ENCODE assay signal across 8 cellular contexts in genomic region chr12:47949441-47950341, GRCh38. TPM values are rescaled to one million over a fixed set of nuclear protein-coding genes. Genes with fewer than 3 reads are reported as not detected.
A peak's percentile ranks its signal among the peaks of the same experiment; 100 is the strongest.
DNase-seq lines count a peak whose midpoint lies in the region; ATAC-seq and TF ChIP-seq lines count a peak whose summit lies in the region.

No MANE protein-coding gene starts in this region.

- H3K36me3 ChIP-seq in Caco-2 (ENCODE audit: control insufficient read depth, insufficient read depth, low read length) (no peaks in the 10 kb centered on the region), right lobe of liver (no peaks in the 10 kb centered on the region)

- H3K4me1 ChIP-seq in Caco-2 (peaks cover 24% of the 10 kb centered on the region), right lobe of liver (peaks cover 0 to 18% (median 5%) of the 10 kb centered on the region in 4 donors)

- POLR2A ChIA-PET in Caco-2 (lab: Charles Lee) = interaction anchor here (0.6 to 1.3 kb wide), 3 partner anchors 41 to 50 kb away, joined by 3 to 24 read pairs (median 5); partner anchors contain the start of gene VDR
- POLR2A ChIA-PET in HEK293T (lab: Yijun Ruan, JAX) = interaction anchor here (0.9 to 1.0 kb wide), 2 partner anchors 45 to 49 kb away, joined by 3 to 5 read pairs; partner anchors contain the start of gene VDR

- intact Hi-C loops in Caco-2 (cut with micrococcal nuclease; ENCODE audit: unreplicated experiment) (loop anchor here (1.0 kb wide), 4 partner anchors 14 to 79 kb away; partner anchors contain the start of gene TMEM106C), right lobe of liver (cut with DNase I) (no loop called here)

- TF ChIP-seq POLR2A in right lobe of liver (IDR thresholded peaks at IDR 0.05) = no peak

- 16% methylated on average over 22 of the region's 32 CpGs for WGBS in right lobe of liver (ENCODE audit: insufficient coverage, low coverage, low lambda C conversion rate, missing lambda C conversion rate)

- no peaks in the 10 kb centered on the region for H3K9me3 Mint-ChIP-seq in Caco-2 (ENCODE audit: unreplicated experiment)
- H3K9me3 Mint-ChIP-seq in stimulated activated effector memory CD8-positive, alpha-beta T cell treated with anti-CD3 and anti-CD28 coated beads, Interleukin-12 subunit alpha, Interleukin-12 subunit beta, amount 100 ng/mL, for 72 hours = no peaks in the 10 kb centered on the region

- no peaks in the 10 kb centered on the region for H3K27me3 ChIP-seq in Caco-2 (replicated peaks; ENCODE audit: control insufficient read depth, insufficient read depth, low read length)
- H3K27me3 ChIP-seq in right lobe of liver = no peaks in the 10 kb centered on the region

- peaks cover 4% of the 10 kb centered on the region for H3K36me3 Mint-ChIP-seq in Caco-2 (ENCODE audit: insufficient read depth, unreplicated experiment)
- H3K36me3 Mint-ChIP-seq in stimulated activated effector memory CD8-positive, alpha-beta T cell treated with anti-CD3 and anti-CD28 coated beads, Interleukin-12 subunit alpha, Interleukin-12 subunit beta, amount 100 ng/mL, for 72 hours = no peaks in the 10 kb centered on the region

- peak; percentile 86 to 94 for DNase-seq in Caco-2
- peak; percentile 90 for DNase-seq in HEK293T (ENCODE audit: extremely low spot score)
- DNase-seq in NCI-H460 (ENCODE audit: extremely low read depth, low read depth) = peak; percentile 69
- DNase-seq in activated CD4-positive, alpha-beta T cell treated with anti-CD3 and anti-CD28 coated beads for 1 hour = peak; percentile 17
- peak; percentile 92 for DNase-seq in ecto neural progenitor cell (ENCODE audit: low spot score)
- DNase-seq in right lobe of liver = peak; percentile 73 to 88 (median 74)
- DNase-seq in stimulated activated effector memory CD8-positive, alpha-beta T cell treated with anti-CD3 and anti-CD28 coated beads, Interleukin-12 subunit alpha, Interleukin-12 subunit beta, amount 100 ng/mL, for 72 hours (ENCODE audit: low spot score in 2 of 2) = peak; percentile 38 to 70

- peaks cover 40% of the 10 kb centered on the region for H3K4me1 Mint-ChIP-seq in Caco-2 (ENCODE audit: low read depth, unreplicated experiment)
- peaks cover 9% of the 10 kb centered on the region for H3K4me1 Mint-ChIP-seq in stimulated activated effector memory CD8-positive, alpha-beta T cell treated with anti-CD3 and anti-CD28 coated beads, Interleukin-12 subunit alpha, Interleukin-12 subunit beta, amount 100 ng/mL, for 72 hours

- H3K9me3 ChIP-seq in Caco-2 (no peaks in the 10 kb centered on the region), right lobe of liver (no peaks in the 10 kb centered on the region)

- H3K4me3 ChIP-seq in Caco-2 (ENCODE audit: low read depth, low read length) (no peak overlapping the region), right lobe of liver (no peak overlapping the region)

- H3K27ac Mint-ChIP-seq in Caco-2 (ENCODE audit: unreplicated experiment) = no peak overlapping the region
- peak overlapping the region; percentile 64 for H3K27ac Mint-ChIP-seq in stimulated activated effector memory CD8-positive, alpha-beta T cell treated with anti-CD3 and anti-CD28 coated beads, Interleukin-12 subunit alpha, Interleukin-12 subunit beta, amount 100 ng/mL, for 72 hours

- TF ChIP-seq CTCF in Caco-2 (IDR thresholded peaks at IDR 0.05; ENCODE audit: insufficient read depth in 1 of 2, low read depth in 1 of 2, low read length in 1 of 2, severe bottlenecking in 1 of 2, unreplicated experiment in 1 of 2) (peak; percentile 94 to 97), right lobe of liver (IDR thresholded peaks at IDR 0.05) (peak; percentile 69 to 88 (median 82))

- no peak overlapping the region for H3K27ac ChIP-seq in right lobe of liver

- no peaks in the 10 kb centered on the region for H3K27me3 Mint-ChIP-seq in Caco-2 (ENCODE audit: insufficient read depth, unreplicated experiment)

- peak; percentile 90 to 93 (median 90) for ATAC-seq in right lobe of liver
- peak; percentile 72 for ATAC-seq in stimulated activated effector memory CD8-positive, alpha-beta T cell treated with anti-CD3 and anti-CD28 coated beads, Interleukin-12 subunit alpha, Interleukin-12 subunit beta, amount 100 ng/mL, for 72 hours
- no peak for ATAC-seq in GM18502 (IDR thresholded peaks at IDR 0.05; ENCODE audit: poor library complexity, unreplicated experiment)

- BruUV-seq in Caco-2 (replicated peaks; lab: Mats Ljungman, UMichigan) = no TSS peak

- no peak overlapping the region for H3K4me3 Mint-ChIP-seq in Caco-2 (ENCODE audit: unreplicated experiment)
- no peak overlapping the region for H3K4me3 Mint-ChIP-seq in stimulated activated effector memory CD8-positive, alpha-beta T cell treated with anti-CD3 and anti-CD28 coated beads, Interleukin-12 subunit alpha, Interleukin-12 subunit beta, amount 100 ng/mL, for 72 hours

- CTCF ChIA-PET in Caco-2 (lab: Charles Lee) (interaction anchor here (0.6 to 7.7 kb wide), 22 partner anchors 11 to 205 kb away, joined by 3 to 187 read pairs (median 4); partner anchors contain the start of genes TMEM106C and VDR), HEK293T (lab: Yijun Ruan, JAX) (interaction anchor here (0.6 to 2.3 kb wide), 14 partner anchors 8 to 1646 kb away, joined by 3 to 10 read pairs (median 4); partner anchors contain the start of genes TMEM106C and VDR)

TF ChIP-seq in HEK293T, 16 proteins besides CTCF, POLR2A, EP300 and RAD21:
- TF ChIP-seq L3MBTL2 (conservative IDR thresholded peaks at IDR 0.05) = no peak
- no peak for TF ChIP-seq SUZ12 (IDR thresholded peaks at IDR 0.05)
- no peak for TF ChIP-seq FOXA1 (IDR thresholded peaks at IDR 0.05)
- no peak for TF ChIP-seq ZNF384 (IDR thresholded peaks at IDR 0.05)
- no peak for TF ChIP-seq PKNOX1 (IDR thresholded peaks at IDR 0.05)
- TF ChIP-seq FOXK2 (IDR thresholded peaks at IDR 0.05) = no peak
- TF ChIP-seq SP1 (IDR thresholded peaks at IDR 0.05) = no peak
- no peak for TF ChIP-seq ELF4 (IDR thresholded peaks at IDR 0.05)
- no peak for TF ChIP-seq TARDBP (IDR thresholded peaks at IDR 0.05)
- TF ChIP-seq NFRKB (IDR thresholded peaks at IDR 0.05) = no peak
- no peak for TF ChIP-seq FOXM1 (IDR thresholded peaks at IDR 0.05; ENCODE audit: borderline replicate concordance)
- TF ChIP-seq CTBP1 (IDR thresholded peaks at IDR 0.05; ENCODE audit: borderline replicate concordance) = no peak
- no peak for TF ChIP-seq HDGF (IDR thresholded peaks at IDR 0.05; ENCODE audit: borderline replicate concordance)
- no peak for TF ChIP-seq LEF1 (IDR thresholded peaks at IDR 0.05; ENCODE audit: borderline replicate concordance)
- TF ChIP-seq ARNT (IDR thresholded peaks at IDR 0.05) = no peak
- TF ChIP-seq BHLHE40 (IDR thresholded peaks at IDR 0.05; ENCODE audit: borderline replicate concordance) = no peak
TF ChIP-seq in HEK293T: peak in this region for 0.

RNA-seq across cellular contexts. Expression of gene TMEM106C, which starts 13.7 kb away (rescaled TPM):
- 247 and 281 TPM in 2 replicates for total RNA-seq in Caco-2 (2022)
- 191 and 195 TPM in 2 replicates for total RNA-seq in NCI-H460 (2014; rRNA removed; shearing (Covaris generic))
- 314 and 320 TPM in 2 replicates for polyA plus RNA-seq in NCI-H460 (2014; cell fraction: nucleus; rRNA removed)
- 10 to 100 TPM; 13.8 to 55.6 (median 34.7) TPM for total RNA-seq in right lobe of liver

RNA-seq across cellular contexts. Expression of gene VDR, which starts 44.9 kb away (rescaled TPM):
- 13.6 and 15.4 TPM in 2 replicates for total RNA-seq in Caco-2 (2022)
- total RNA-seq in NCI-H460 (2014; rRNA removed; shearing (Covaris generic)) = 2.4 TPM in 2 replicates
- polyA plus RNA-seq in NCI-H460 (2014; cell fraction: nucleus; rRNA removed) = 2.7 and 2.9 TPM in 2 replicates
- 1 to 10 TPM in 1 of 6 experiments, under 1 TPM in 5; 0.18 to 1.2 (median 0.39) TPM for total RNA-seq in right lobe of liver

RNA-seq across cellular contexts. Expression of gene COL2A1, which starts 54.6 kb away (rescaled TPM):
- total RNA-seq in Caco-2 (2022) (200 and 201 TPM in 2 replicates), right lobe of liver (not detected)
- 4.0 and 4.8 TPM in 2 replicates for total RNA-seq in NCI-H460 (2014; rRNA removed; shearing (Covaris generic))
- 4.9 and 5.8 TPM in 2 replicates for polyA plus RNA-seq in NCI-H460 (2014; cell fraction: nucleus; rRNA removed)

Comparison
In these comparisons a context has a peak if more than half of its experiments do, and no peak if none do; other contexts are left out.
1. DNase-seq: peak in every context shown above with its lines; median percentile 92 in ecto neural progenitor cell; 90 in Caco-2; 90 in HEK293T; 74 in right lobe of liver; 69 in NCI-H460; 54 in stimulated activated effector memory CD8-positive, alpha-beta T cell treated with anti-CD3 and anti-CD28 coated beads, Interleukin-12 subunit alpha, Interleukin-12 subunit beta, amount 100 ng/mL, for 72 hours; 17 in activated CD4-positive, alpha-beta T cell treated with anti-CD3 and anti-CD28 coated beads for 1 hour.
2. RNA of gene COL2A1, which starts 54.6 kb away (total RNA-seq): 200 to 201 TPM in Caco-2; 4.0 to 4.8 TPM in NCI-H460 and not detected in right lobe of liver; every median in the first group is over 10 times any median in the second.